8 cellular contexts compared by ENCODE assay signal in the genomic region with DNA sequence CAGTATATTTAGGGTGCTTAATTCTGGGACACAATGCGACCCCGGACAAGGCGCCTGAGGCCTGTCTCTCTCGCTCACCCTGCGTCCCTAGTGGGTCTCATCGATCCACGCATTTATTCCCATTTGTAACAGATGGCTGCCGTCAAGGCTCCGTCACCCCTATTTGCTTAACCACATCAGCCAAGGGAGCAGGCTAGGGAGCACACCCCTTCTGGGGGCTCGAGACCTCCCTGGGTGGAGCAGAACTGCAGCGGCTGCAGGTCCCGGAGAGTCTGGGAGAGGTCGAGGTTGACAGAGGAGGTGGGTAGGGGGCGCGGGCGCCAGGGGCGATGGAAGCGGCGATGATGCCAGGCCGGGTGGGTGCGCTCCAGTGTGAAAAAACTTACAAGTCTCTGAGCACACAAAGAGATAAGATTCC. TPM values are rescaled to one million over a fixed set of nuclear protein-coding genes. Genes with fewer than 3 reads are reported as not detected.
A peak's percentile ranks its signal among the peaks of the same experiment; 100 is the strongest.
DNase-seq lines count a peak whose midpoint lies in the region; ATAC-seq and TF ChIP-seq lines count a peak whose summit lies in the region.

No MANE protein-coding gene starts in this region.

- H3K36me3 Mint-ChIP-seq in activated CD8-positive, alpha-beta T cell treated with anti-CD3 and anti-CD28 coated beads for 36 hours (ENCODE audit: low read depth), result peaks cover 43% of the 10 kb centered on the region
- H3K36me3 Mint-ChIP-seq in naive thymus-derived CD4-positive, alpha-beta T cell, result peaks cover 0 to 20% (median 13%) of the 10 kb centered on the region in 5 donors

- peak overlapping the region; percentile 95 to 99 (median 97) for H3K9ac ChIP-seq in BLaER1 treated with 17β-estradiol and CSF1 and Interleukin-3, amounts not matched to agents 10 nM and 100 nM

- peak overlapping the region; percentile 83 to 99 (median 96) for H3K27ac ChIP-seq in BLaER1 treated with 17β-estradiol and CSF1 and Interleukin-3, amounts not matched to agents 10 nM and 100 nM
- H3K27ac ChIP-seq in epithelial cell of prostate (peak overlapping the region; percentile 97), upper lobe of left lung (peak overlapping the region; percentile 98 to 99 (median 98))
- H3K27ac ChIP-seq in naive thymus-derived CD4-positive, alpha-beta T cell (ENCODE audit: low read depth, low read length), result peak overlapping the region; percentile 85

- intact Hi-C loops in activated CD8-positive, alpha-beta T cell treated with anti-CD3 and anti-CD28 coated beads for 36 hours (cut with micrococcal nuclease), result no loop called here
- intact Hi-C loops in naive thymus-derived CD4-positive, alpha-beta T cell (cut with micrococcal nuclease), result loop anchor here (1.0 to 5.0 kb wide), 5 partner anchors 61 to 1351 kb away; a partner anchor contains a TSS

- no peaks in the 10 kb centered on the region for H3K27me3 Mint-ChIP-seq in activated CD8-positive, alpha-beta T cell treated with anti-CD3 and anti-CD28 coated beads for 36 hours
- peaks cover 0 to 7% (median 0%) of the 10 kb centered on the region in 5 donors for H3K27me3 Mint-ChIP-seq in naive thymus-derived CD4-positive, alpha-beta T cell

- no peak for TF ChIP-seq RAD21 in Ishikawa (IDR thresholded peaks at IDR 0.05; ENCODE audit: low read depth)

- no peak for TF ChIP-seq POLR2A in upper lobe of left lung (IDR thresholded peaks at IDR 0.05)

- H3K27me3 ChIP-seq in BLaER1 treated with 17β-estradiol and CSF1 and Interleukin-3, amounts not matched to agents 10 nM and 100 nM, result no peaks in the 10 kb centered on the region
- H3K27me3 ChIP-seq in naive thymus-derived CD4-positive, alpha-beta T cell (ENCODE audit: control insufficient read depth in 2 of 2, insufficient read depth in 2 of 2, low read length in 2 of 2), result no peaks in the 10 kb centered on the region
- no peaks in the 10 kb centered on the region for H3K27me3 ChIP-seq in upper lobe of left lung

- DNase-seq in activated CD8-positive, alpha-beta T cell treated with anti-CD3 and anti-CD28 coated beads for 36 hours, result peak; percentile 24
- no peak for DNase-seq in epithelial cell of prostate (ENCODE audit: low read depth, low spot score)
- DNase-seq in naive thymus-derived CD4-positive, alpha-beta T cell, result peak in 5 of 9 donors; percentile 0 to 43 (median 12)
- DNase-seq in upper lobe of left lung, result peak; percentile 24 to 87
- no peak for DNase-seq in NCI-H187 (lab: John Stamatoyannopoulos, UW)

- POLR2A ChIA-PET in activated CD8-positive, alpha-beta T cell treated with anti-CD3 and anti-CD28 coated beads for 36 hours (lab: Charles Lee), result interaction anchor here (0.6 to 3.0 kb wide), 7 partner anchors 8 to 169 kb away, joined by 3 to 22 read pairs (median 5); no protein-coding TSS in a partner anchor
- POLR2A ChIA-PET in naive thymus-derived CD4-positive, alpha-beta T cell (lab: Charles Lee), result interaction anchor here (1.1 to 6.7 kb wide), 8 partner anchors 7 to 1351 kb away, joined by 3 to 72 read pairs (median 10); a partner anchor contains a TSS

- no peaks in the 10 kb centered on the region for H3K9me3 Mint-ChIP-seq in activated CD8-positive, alpha-beta T cell treated with anti-CD3 and anti-CD28 coated beads for 36 hours
- peaks cover 0 to 14% (median 0%) of the 10 kb centered on the region in 11 donors for H3K9me3 Mint-ChIP-seq in naive thymus-derived CD4-positive, alpha-beta T cell

- H3K27ac Mint-ChIP-seq in activated CD8-positive, alpha-beta T cell treated with anti-CD3 and anti-CD28 coated beads for 36 hours, result peak overlapping the region; percentile 100
- peak overlapping the region; percentile 97 to 100 (median 100) for H3K27ac Mint-ChIP-seq in naive thymus-derived CD4-positive, alpha-beta T cell

- 0 to 1% methylated on average over 21 of the region's 21 CpGs for WGBS in upper lobe of left lung, 2 donors

- no peak for ATAC-seq in activated CD8-positive, alpha-beta T cell treated with anti-CD3 and anti-CD28 coated beads for 36 hours
- ATAC-seq in naive thymus-derived CD4-positive, alpha-beta T cell, result no peak
- ATAC-seq in upper lobe of left lung (ENCODE audit: low FRiP score in 2 of 2), result no peak
- ATAC-seq in GM21390 (IDR thresholded peaks at IDR 0.05; ENCODE audit: unreplicated experiment), result no peak

- H4K20me1 ChIP-seq in BLaER1 treated with 17β-estradiol and CSF1 and Interleukin-3, amounts not matched to agents 10 nM and 100 nM, result peaks cover 0 to 28% (median 0%) of the 10 kb centered on the region in 11 experiments; a peak in 3 of 22 replicates

- peak overlapping the region; percentile 78 to 98 (median 91) for H3K4me3 ChIP-seq in BLaER1 treated with 17β-estradiol and CSF1 and Interleukin-3, amounts not matched to agents 10 nM and 100 nM
- peak overlapping the region; percentile 77 for H3K4me3 ChIP-seq in naive thymus-derived CD4-positive, alpha-beta T cell (ENCODE audit: low read length)
- peak overlapping the region; percentile 68 to 98 (median 86) for H3K4me3 ChIP-seq in upper lobe of left lung

- no peaks in the 10 kb centered on the region for H3K9me3 ChIP-seq in BLaER1 treated with 17β-estradiol and CSF1 and Interleukin-3, amounts not matched to agents 10 nM and 100 nM (replicated peaks in 1 of 11)
- H3K9me3 ChIP-seq in naive thymus-derived CD4-positive, alpha-beta T cell (ENCODE audit: control insufficient read depth in 2 of 3, low read length in 3 of 3), result no peaks in the 10 kb centered on the region
- no peaks in the 10 kb centered on the region for H3K9me3 ChIP-seq in upper lobe of left lung

- TF ChIP-seq EP300 in Ishikawa (IDR thresholded peaks at IDR 0.05; ENCODE audit: borderline replicate concordance) (no peak), upper lobe of left lung (IDR thresholded peaks at IDR 0.05) (no peak)

- CTCF ChIA-PET in activated CD8-positive, alpha-beta T cell treated with anti-CD3 and anti-CD28 coated beads for 36 hours (lab: Charles Lee), result interaction anchor here (0.6 to 1.0 kb wide), 2 partner anchors 49 to 169 kb away, joined by 3 to 4 read pairs; no protein-coding TSS in a partner anchor
- CTCF ChIA-PET in naive thymus-derived CD4-positive, alpha-beta T cell (lab: Charles Lee), result interaction anchor here (0.6 kb wide), 1 partner anchor 59 kb away, joined by 5 read pairs; no protein-coding TSS in a partner anchor

- H3K4me3 Mint-ChIP-seq in activated CD8-positive, alpha-beta T cell treated with anti-CD3 and anti-CD28 coated beads for 36 hours, result peak overlapping the region; percentile 99
- H3K4me3 Mint-ChIP-seq in naive thymus-derived CD4-positive, alpha-beta T cell, result peak overlapping the region; percentile 90 to 100 (median 98)

- peaks cover 31% of the 10 kb centered on the region for H3K4me1 Mint-ChIP-seq in activated CD8-positive, alpha-beta T cell treated with anti-CD3 and anti-CD28 coated beads for 36 hours (ENCODE audit: low read depth)
- H3K4me1 Mint-ChIP-seq in naive thymus-derived CD4-positive, alpha-beta T cell, result peaks cover 23 to 54% (median 46%) of the 10 kb centered on the region in 7 donors

- no peak for TF ChIP-seq CTCF in activated CD8-positive, alpha-beta T cell treated with anti-CD3 and anti-CD28 coated beads for 36 hours (IDR thresholded peaks at IDR 0.05)
- TF ChIP-seq CTCF in upper lobe of left lung (IDR thresholded peaks at IDR 0.05), result no peak

- peak overlapping the region; percentile 77 to 95 (median 87) for H3K4me2 ChIP-seq in BLaER1 treated with 17β-estradiol and CSF1 and Interleukin-3, amounts not matched to agents 10 nM and 100 nM

- H3K36me3 ChIP-seq in BLaER1 treated with 17β-estradiol and CSF1 and Interleukin-3, amounts not matched to agents 10 nM and 100 nM, result peaks cover 30 to 51% (median 36%) of the 10 kb centered on the region in 11 experiments
- peaks cover 0 to 21% (median 16%) of the 10 kb centered on the region in 3 experiments for H3K36me3 ChIP-seq in naive thymus-derived CD4-positive, alpha-beta T cell (ENCODE audit: control insufficient read depth in 2 of 3, insufficient read depth in 3 of 3, low read length in 3 of 3)
- peaks cover 5 to 30% (median 9%) of the 10 kb centered on the region in 4 donors for H3K36me3 ChIP-seq in upper lobe of left lung

- peaks cover 23 to 38% (median 28%) of the 10 kb centered on the region in 10 experiments for H3K4me1 ChIP-seq in BLaER1 treated with 17β-estradiol and CSF1 and Interleukin-3, amounts not matched to agents 10 nM and 100 nM
- peaks cover 12 to 21% of the 10 kb centered on the region in 2 donors for H3K4me1 ChIP-seq in naive thymus-derived CD4-positive, alpha-beta T cell (ENCODE audit: control insufficient read depth in 2 of 2, insufficient read depth in 2 of 2, low read length in 2 of 2)
- H3K4me1 ChIP-seq in upper lobe of left lung, result peaks cover 11 to 32% (median 21%) of the 10 kb centered on the region in 4 donors

TF ChIP-seq in Ishikawa, 13 proteins besides CTCF, POLR2A, EP300 and RAD21:
- TF ChIP-seq NFIC (IDR thresholded peaks at IDR 0.05) (no peak), ZBTB7A (IDR thresholded peaks at IDR 0.05; ENCODE audit: low read depth) (peak; percentile 71), TEAD4 (IDR thresholded peaks at IDR 0.05) (no peak)

RNA-seq across cellular contexts. Expression of a gene that starts 0.5 kb away (rescaled TPM):
- 10 to 100 TPM; 25.5 to 26.8 TPM for total RNA-seq in activated CD8-positive, alpha-beta T cell treated with anti-CD3 and anti-CD28 coated beads for 36 hours
- 10 to 100 TPM; 12.1 to 39.3 (median 22.8) TPM for total RNA-seq in naive thymus-derived CD4-positive, alpha-beta T cell
- polyA plus RNA-seq in naive thymus-derived CD4-positive, alpha-beta T cell, result 10 to 100 TPM; 62.7 to 82.2 TPM
- total RNA-seq in upper lobe of left lung, result 10 to 100 TPM in 5 of 6 donors, 1 to 10 TPM in 1; 7.2 to 45.9 (median 30.0) TPM

RNA-seq across cellular contexts. Expression of a gene that starts 2.0 kb away (rescaled TPM):
- 100 to 1,000 TPM; 168 to 170 TPM for total RNA-seq in activated CD8-positive, alpha-beta T cell treated with anti-CD3 and anti-CD28 coated beads for 36 hours
- 10 to 100 TPM; 41.0 to 91.7 (median 80.3) TPM for total RNA-seq in naive thymus-derived CD4-positive, alpha-beta T cell
- polyA plus RNA-seq in naive thymus-derived CD4-positive, alpha-beta T cell, result 10 to 100 TPM; 57.8 to 98.3 TPM
- 10 to 100 TPM; 21.4 to 44.0 (median 27.2) TPM for total RNA-seq in upper lobe of left lung

Comparison
In these comparisons a context has a peak if more than half of its experiments do, and no peak if none do; other contexts are left out.
1. DNase-seq: peak in activated CD8-positive, alpha-beta T cell treated with anti-CD3 and anti-CD28 coated beads for 36 hours (single experiment), naive thymus-derived CD4-positive, alpha-beta T cell (5 of 9) and upper lobe of left lung (2 of 2); none in epithelial cell of prostate (single experiment) and NCI-H187 (0 of 2).
2. Peak in every context shown above with its lines, with median percentiles within 50 percentile points of each other: H3K27ac ChIP-seq and H3K4me3 ChIP-seq.